8 cellular contexts compared by ENCODE assay signal in the genomic region with DNA sequence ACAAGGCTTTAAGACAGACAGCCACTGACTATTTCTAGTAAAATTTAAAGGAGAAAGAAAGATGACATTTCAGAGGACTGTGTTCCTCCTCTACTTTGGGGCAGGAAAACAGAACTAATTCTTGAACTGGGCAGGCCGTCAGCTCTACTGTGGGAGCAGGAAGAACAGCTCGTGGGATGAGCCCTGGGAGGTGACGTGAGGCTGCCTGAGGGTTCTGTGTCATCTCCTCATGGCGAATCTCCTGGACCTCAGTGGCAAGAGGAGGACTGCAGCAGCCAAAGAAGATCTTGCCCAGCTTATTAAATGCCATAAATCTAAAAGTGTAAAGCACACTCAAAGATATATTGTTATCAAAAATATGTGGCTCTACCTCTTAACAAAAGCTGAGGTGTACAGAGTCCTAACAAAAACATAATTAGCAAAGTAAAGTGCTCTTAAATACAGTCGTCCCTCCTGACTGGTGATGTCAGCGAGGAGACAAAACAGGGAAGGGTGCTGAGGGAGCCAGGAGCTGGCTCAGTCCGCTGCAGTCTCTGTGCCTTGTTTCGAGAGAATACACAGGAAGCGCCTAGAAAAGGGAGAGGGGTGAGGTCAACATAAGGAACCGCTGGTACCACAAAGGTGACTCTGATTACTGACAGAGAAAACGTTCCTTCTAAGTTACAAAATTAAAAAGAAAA. TPM values are rescaled to one million over a fixed set of nuclear protein-coding genes. Genes with fewer than 3 reads are reported as not detected.
A peak's percentile ranks its signal among the peaks of the same experiment; 100 is the strongest.
DNase-seq lines count a peak whose midpoint lies in the region; ATAC-seq and TF ChIP-seq lines count a peak whose summit lies in the region.

No MANE protein-coding gene starts in this region.

- no peak for ATAC-seq in effector memory CD8-positive, alpha-beta T cell (replicated peaks)
- ATAC-seq in PC-3 = no peak

- no peaks in the 10 kb centered on the region for H3K9me3 ChIP-seq in PC-3 (ENCODE audit: low read length)

- H3K9me3 Mint-ChIP-seq in effector memory CD8-positive, alpha-beta T cell = no peaks in the 10 kb centered on the region
- no peaks in the 10 kb centered on the region for H3K9me3 Mint-ChIP-seq in nephron progenitor cell

- no peaks in the 10 kb centered on the region for H3K27me3 ChIP-seq in PC-3 (ENCODE audit: low read length)

- peaks cover 17% of the 10 kb centered on the region for H3K36me3 Mint-ChIP-seq in effector memory CD8-positive, alpha-beta T cell (ENCODE audit: insufficient read depth)
- H3K36me3 Mint-ChIP-seq in nephron progenitor cell (ENCODE audit: low read depth) = peaks cover 5% of the 10 kb centered on the region

- TF ChIP-seq CTCF in nephron progenitor cell (IDR thresholded peaks at IDR 0.05) = no peak
- TF ChIP-seq CTCF in GM10266 (IDR thresholded peaks at IDR 0.05; ENCODE audit: control insufficient read depth, insufficient read depth, low read depth, missing control alignments) = no peak
- TF ChIP-seq CTCF in PC-3 (conservative IDR thresholded peaks at IDR 0.05; ENCODE audit: low read depth, low read length) = no peak

- CTCF ChIA-PET in PC-3 (lab: Charles Lee) = no interaction called here

- H3K27me3 Mint-ChIP-seq in effector memory CD8-positive, alpha-beta T cell = no peaks in the 10 kb centered on the region
- peaks cover 4% of the 10 kb centered on the region for H3K27me3 Mint-ChIP-seq in nephron progenitor cell (ENCODE audit: low read depth, poor library complexity)

- H3K9me2 ChIP-seq in PC-3 (replicated peaks; ENCODE audit: low read length) = no peaks in the 10 kb centered on the region

- H2AFZ ChIP-seq in PC-3 (ENCODE audit: low read length) = no peak overlapping the region

- no peaks in the 10 kb centered on the region for H3F3A ChIP-seq in PC-3 (ENCODE audit: low read length, unreplicated experiment)

- peaks cover 99% of the 10 kb centered on the region for H3K79me2 ChIP-seq in PC-3 (ENCODE audit: low read length)

- peaks cover 48% of the 10 kb centered on the region for H4K20me1 ChIP-seq in PC-3 (ENCODE audit: low read length)

- BruUV-seq in PC-3 (replicated peaks; lab: Mats Ljungman, UMichigan) = no TSS peak

- no peak overlapping the region for H3K4me3 ChIP-seq in PC-3 (ENCODE audit: low read length)

- intact Hi-C loops in posterior vena cava (cut with DNase I) (loop anchor here in 1 of 2 donors (5.0 kb wide), 1 partner anchor 1045 kb away; the partner anchor contains the start of gene ELOB), PC-3 (cut with micrococcal nuclease) (no loop called here)

- H3K4me3 Mint-ChIP-seq in effector memory CD8-positive, alpha-beta T cell = peak overlapping the region; percentile 64 to 67
- peak overlapping the region; percentile 11 for H3K4me3 Mint-ChIP-seq in nephron progenitor cell

- H3K27ac ChIP-seq in PC-3 (ENCODE audit: low read length) = no peak overlapping the region

- H3K27ac Mint-ChIP-seq in effector memory CD8-positive, alpha-beta T cell = peak overlapping the region in 1 of 2 donors; percentile 63
- peak overlapping the region; percentile 49 for H3K27ac Mint-ChIP-seq in nephron progenitor cell

- no peak overlapping the region for H3K9ac ChIP-seq in PC-3 (ENCODE audit: low read length)

- POLR2A ChIA-PET in PC-3 (lab: Charles Lee; ENCODE audit: unreplicated experiment) = no interaction called here

- no peaks in the 10 kb centered on the region for H3K36me3 ChIP-seq in PC-3 (ENCODE audit: low read depth, low read length)

- H3K4me2 ChIP-seq in PC-3 (ENCODE audit: low read length) = no peak overlapping the region

- DNase-seq in COLO668 (lab: John Stamatoyannopoulos, UW; ENCODE audit: unreplicated experiment) = peak; percentile 7
- peak; percentile 37 for DNase-seq in NCI-H2029 treated with DMSO at 0.1 percent for 48 hours (lab: John Stamatoyannopoulos, UW)
- DNase-seq in effector memory CD8-positive, alpha-beta T cell = no peak
- DNase-seq in nephron progenitor cell = no peak
- no peak for DNase-seq in posterior vena cava (ENCODE audit: low spot score)
- DNase-seq in GM10266 (ENCODE audit: extremely low spot score) = no peak
- DNase-seq in PC-3 = no peak
- DNase-seq in GOT3 (lab: John Stamatoyannopoulos, UW) = no peak

- peaks cover 35% of the 10 kb centered on the region for H3K4me1 ChIP-seq in PC-3 (ENCODE audit: insufficient read depth, low read length)

- H3K4me1 Mint-ChIP-seq in effector memory CD8-positive, alpha-beta T cell (ENCODE audit: low read depth in 2 of 2) = peaks cover 83 to 96% of the 10 kb centered on the region in 2 donors
- peaks cover 62% of the 10 kb centered on the region for H3K4me1 Mint-ChIP-seq in nephron progenitor cell

RNA-seq across cellular contexts. Expression of gene CREBBP, which starts 58.0 kb away (rescaled TPM):
- total RNA-seq in posterior vena cava (10 to 100 TPM; 48.4 to 56.8 TPM), PC-3 (2014; rRNA removed) (21.9 and 23.6 TPM in 2 replicates)

Comparison
In these comparisons a context has a peak if more than half of its experiments do, and no peak if none do; other contexts are left out.
1. DNase-seq: peak in COLO668 (single experiment) and NCI-H2029 treated with DMSO at 0.1 percent for 48 hours (single experiment); none in effector memory CD8-positive, alpha-beta T cell (0 of 3), nephron progenitor cell (single experiment), posterior vena cava (single experiment), GM10266 (single experiment), PC-3 (single experiment) and GOT3 (single experiment).